In genomic region chr17:83177611-83178532, GRCh38 we compare ENCODE assay signal across 17 cellular contexts.
DNase-seq lines count a peak whose midpoint lies in the region; ATAC-seq and TF ChIP-seq lines count a peak whose summit lies in the region.
"Had no signal": no experiment of that assay in that cellular context is flagged by ENCODE, and none has a peak within 500 bp of the region (broad histone marks: within the 10 kb centered on the region; RNA-seq: fewer than 3 reads in every experiment).

No MANE protein-coding gene starts in this region.

- DNase-seq in activated CD8-positive, alpha-beta memory T cell treated with anti-CD3 and anti-CD28 coated beads, Interleukin-2, amount 10 ng/mL, durations not matched to agents 7 days and 5 days, result peak; percentile 28
- DNase-seq in activated CD8-positive, alpha-beta memory T cell treated with anti-CD3 and anti-CD28 coated beads, Interleukin-2, amount 50 U/mL, for 4 hours, result no peak
- peak; percentile 7 for DNase-seq in WTC11 (ENCODE audit: low spot score)
- DNase-seq in right lobe of liver, result peak; percentile 16 to 53 (median 42)
- peak; percentile 57 for DNase-seq in sciatic nerve (ENCODE audit: low spot score)
- no peak for DNase-seq in AG08396 (ENCODE audit: low spot score)
- no peak for DNase-seq in AML-193 (lab: John Stamatoyannopoulos, UW)
- no peak for DNase-seq in SKM-1 treated with dmso at 0.1 percent for 144 hours (lab: John Stamatoyannopoulos, UW; ENCODE audit: unreplicated experiment)
- DNase-seq: ACHN, activated gamma-delta T cell treated with Interleukin-2 at 50 U/mL for 16 hours, COR-L47, esophagus squamous epithelium, IMR-90, NCI-H2029, NCI-H524 treated with DMSO at 0.1 percent for 48 hours had no signal

- no peaks in the 10 kb centered on the region for H3K36me3 Mint-ChIP-seq in activated CD8-positive, alpha-beta memory T cell treated with anti-CD3 and anti-CD28 coated beads, Interleukin-2, amount 10 ng/mL, durations not matched to agents 7 days and 5 days
- H3K36me3 Mint-ChIP-seq in WTC11, result no peaks in the 10 kb centered on the region

- no peak overlapping the region for H3K27ac ChIP-seq in right lobe of liver

- ATAC-seq in activated CD8-positive, alpha-beta memory T cell treated with anti-CD3 and anti-CD28 coated beads, Interleukin-2, amount 10 ng/mL, durations not matched to agents 7 days and 5 days, result no peak
- no peak for ATAC-seq in WTC11
- no peak for ATAC-seq in right lobe of liver
- no peak for ATAC-seq in sciatic nerve
- ATAC-seq: heart left ventricle had no signal

- no peaks in the 10 kb centered on the region for H3K9me3 Mint-ChIP-seq in activated CD8-positive, alpha-beta memory T cell treated with anti-CD3 and anti-CD28 coated beads, Interleukin-2, amount 10 ng/mL, durations not matched to agents 7 days and 5 days (ENCODE audit: low read depth)
- H3K9me3 Mint-ChIP-seq in WTC11, result no peaks in the 10 kb centered on the region
- H3K9me3 Mint-ChIP-seq: stimulated activated naive CD8-positive, alpha-beta T cell treated with anti-CD3 and anti-CD28 coated beads, Interleukin-15, Interleukin-2, amounts not matched to agents 100 ng/mL and 50 ng/mL, for 24 hours had no signal

- H3K4me3 Mint-ChIP-seq in activated CD8-positive, alpha-beta memory T cell treated with anti-CD3 and anti-CD28 coated beads, Interleukin-2, amount 10 ng/mL, durations not matched to agents 7 days and 5 days, result no peak overlapping the region
- no peak overlapping the region for H3K4me3 Mint-ChIP-seq in WTC11
- H3K4me3 Mint-ChIP-seq: stimulated activated naive CD8-positive, alpha-beta T cell treated with anti-CD3 and anti-CD28 coated beads, Interleukin-15, Interleukin-2, amounts not matched to agents 100 ng/mL and 50 ng/mL, for 24 hours had no signal

- no peaks in the 10 kb centered on the region for H3K9me3 ChIP-seq in right lobe of liver
- H3K9me3 ChIP-seq: esophagus squamous epithelium, heart left ventricle had no signal

- intact Hi-C loops in right lobe of liver (cut with DNase I), result no loop called here
- intact Hi-C loops in sciatic nerve (cut with DNase I), result no loop called here

- no peak for TF ChIP-seq POLR2A in right lobe of liver (IDR thresholded peaks at IDR 0.05)

- H3K27me3 ChIP-seq in right lobe of liver, result no peaks in the 10 kb centered on the region
- H3K27me3 ChIP-seq: esophagus squamous epithelium, heart left ventricle had no signal

- CTCF ChIA-PET in activated CD8-positive, alpha-beta memory T cell treated with anti-CD3 and anti-CD28 coated beads, Interleukin-2, amount 10 ng/mL, durations not matched to agents 7 days and 5 days (lab: Charles Lee), result no interaction called here
- CTCF ChIA-PET in WTC11 (lab: Charles Lee), result no interaction called here

- H3K4me1 ChIP-seq in right lobe of liver, result peaks cover 0 to 7% (median 0%) of the 10 kb centered on the region in 4 donors

- POLR2A ChIA-PET in WTC11 (lab: Charles Lee), result no interaction called here

- TF ChIP-seq CTCF in WTC11 (IDR thresholded peaks at IDR 0.05), result no peak
- TF ChIP-seq CTCF in right lobe of liver (IDR thresholded peaks at IDR 0.05), result no peak

- no peaks in the 10 kb centered on the region for H3K4me1 Mint-ChIP-seq in activated CD8-positive, alpha-beta memory T cell treated with anti-CD3 and anti-CD28 coated beads, Interleukin-2, amount 10 ng/mL, durations not matched to agents 7 days and 5 days
- no peaks in the 10 kb centered on the region for H3K4me1 Mint-ChIP-seq in WTC11

- H3K27ac Mint-ChIP-seq in activated CD8-positive, alpha-beta memory T cell treated with anti-CD3 and anti-CD28 coated beads, Interleukin-2, amount 10 ng/mL, durations not matched to agents 7 days and 5 days, result no peak overlapping the region
- no peak overlapping the region for H3K27ac Mint-ChIP-seq in WTC11
- H3K27ac Mint-ChIP-seq: stimulated activated naive CD8-positive, alpha-beta T cell treated with anti-CD3 and anti-CD28 coated beads, Interleukin-15, Interleukin-2, amounts not matched to agents 100 ng/mL and 50 ng/mL, for 24 hours had no signal

- 91% methylated on average over 12 of the region's 32 CpGs for WGBS in right lobe of liver (ENCODE audit: insufficient coverage, low coverage, low lambda C conversion rate, missing lambda C conversion rate)

- no peak overlapping the region for H3K4me3 ChIP-seq in right lobe of liver
- H3K4me3 ChIP-seq: esophagus squamous epithelium, heart left ventricle had no signal

- H3K27me3 Mint-ChIP-seq in activated CD8-positive, alpha-beta memory T cell treated with anti-CD3 and anti-CD28 coated beads, Interleukin-2, amount 10 ng/mL, durations not matched to agents 7 days and 5 days, result peaks cover 3% of the 10 kb centered on the region
- no peaks in the 10 kb centered on the region for H3K27me3 Mint-ChIP-seq in WTC11 (ENCODE audit: low read depth)
- H3K27me3 Mint-ChIP-seq: stimulated activated naive CD8-positive, alpha-beta T cell treated with anti-CD3 and anti-CD28 coated beads, Interleukin-15, Interleukin-2, amounts not matched to agents 100 ng/mL and 50 ng/mL, for 24 hours had no signal

- H3K36me3 ChIP-seq in right lobe of liver, result no peaks in the 10 kb centered on the region
- H3K36me3 ChIP-seq: esophagus squamous epithelium, heart left ventricle had no signal

TF ChIP-seq in WTC11, 78 proteins besides CTCF, POLR2A, EP300 and RAD21:
- no peak for TF ChIP-seq ZBTB43 (CRISPR knock-in tag; IDR thresholded peaks at IDR 0.05)
- TF ChIP-seq PRDM15 (CRISPR knock-in tag; IDR thresholded peaks at IDR 0.05), result no peak
- no peak for TF ChIP-seq TEAD1 (CRISPR knock-in tag; IDR thresholded peaks at IDR 0.05)

Comparison
In these comparisons a context has a peak if more than half of its experiments do, and no peak if none do; other contexts are left out.
1. DNase-seq: peak in activated CD8-positive, alpha-beta memory T cell treated with anti-CD3 and anti-CD28 coated beads, Interleukin-2, amount 10 ng/mL, durations not matched to agents 7 days and 5 days (single experiment), WTC11 (single experiment), right lobe of liver (3 of 3) and sciatic nerve (single experiment); none in activated CD8-positive, alpha-beta memory T cell treated with anti-CD3 and anti-CD28 coated beads, Interleukin-2, amount 50 U/mL, for 4 hours (single experiment), AG08396 (single experiment), AML-193 (0 of 2) and SKM-1 treated with dmso at 0.1 percent for 144 hours (single experiment).